ENCODE assay signal across 9 cellular contexts in genomic region chr9:77018058-77019009, GRCh38. TPM values are rescaled to one million over a fixed set of nuclear protein-coding genes. Genes with fewer than 3 reads are reported as not detected.
DNase-seq lines count a peak whose midpoint lies in the region; FAIRE-seq and TF ChIP-seq lines count a peak whose summit lies in the region.
"Had no signal": no experiment of that assay in that cellular context is flagged by ENCODE, and none has a peak within 500 bp of the region (broad histone marks: within the 10 kb centered on the region; RNA-seq: fewer than 3 reads in every experiment).

No MANE protein-coding gene starts in this region.

- peak; percentile 62 for DNase-seq in D341Med (ENCODE audit: low spot score)
- peak; percentile 25 for DNase-seq in HTR-8/SVneo (ENCODE audit: insufficient read length, low spot score)
- no peak for DNase-seq in breast epithelium (ENCODE audit: low spot score in 2 of 2)
- peak; percentile 54 for DNase-seq in neuronal stem cell (ENCODE audit: low spot score)
- no peak for DNase-seq in PC-9
- DNase-seq in NCI-H1694 treated with DMSO at 0.1 percent for 48 hours (lab: John Stamatoyannopoulos, UW), result no peak
- no peak for DNase-seq in occipital lobe (lab: John Stamatoyannopoulos, UW)
- DNase-seq: NCI-H2029 treated with DMSO at 0.1 percent for 48 hours had no signal

- H3K9me3 ChIP-seq in breast epithelium (no peaks in the 10 kb centered on the region), neuronal stem cell (replicated peaks in 1 of 2; ENCODE audit: control insufficient read depth in 2 of 2, insufficient read depth in 1 of 2, low read depth in 1 of 2, low read length in 2 of 2) (no peaks in the 10 kb centered on the region), PC-9 (ENCODE audit: insufficient read depth, low read depth) (no peaks in the 10 kb centered on the region)

- no peaks in the 10 kb centered on the region for H3K9me2 ChIP-seq in PC-9 (ENCODE audit: insufficient read depth)

- no peak overlapping the region for H2BK15ac ChIP-seq in neuronal stem cell (ENCODE audit: low read length)

- H4K20me1 ChIP-seq in PC-9 (ENCODE audit: insufficient read depth), result no peaks in the 10 kb centered on the region

- H2BK12ac ChIP-seq in neuronal stem cell (ENCODE audit: low read length), result no peak overlapping the region

- peak overlapping the region; percentile 1 for H3K9ac ChIP-seq in neuronal stem cell (ENCODE audit: low read depth, low read length, poor library complexity)

- peak overlapping the region; percentile 73 for H3K4me2 ChIP-seq in neuronal stem cell (ENCODE audit: insufficient read depth, low read length, poor library complexity, severe bottlenecking)
- H3K4me2 ChIP-seq in PC-9, result no peak overlapping the region

- CTCF ChIA-PET in PC-9 (lab: Charles Lee), result no interaction called here

- H3K4me3 ChIP-seq in breast epithelium, result peak overlapping the region; percentile 1 to 52 (median 20)
- peak overlapping the region; percentile 9 to 31 for H3K4me3 ChIP-seq in neuronal stem cell (ENCODE audit: low read length in 2 of 2)
- H3K4me3 ChIP-seq in PC-9, result no peak overlapping the region

- FAIRE-seq in HTR-8/SVneo (lab: Jason Lieb, UNC), result no peak

- no peak for TF ChIP-seq CTCF in breast epithelium (IDR thresholded peaks at IDR 0.05)
- no peak for TF ChIP-seq CTCF in PC-9 (conservative IDR thresholded peaks at IDR 0.05)

- no peak overlapping the region for H4K91ac ChIP-seq in neuronal stem cell (ENCODE audit: low read depth, low read length, poor library complexity)

- no peak overlapping the region for H3K23ac ChIP-seq in neuronal stem cell (ENCODE audit: low read depth, low read length, poor library complexity)

- no peak overlapping the region for H2BK5ac ChIP-seq in neuronal stem cell (ENCODE audit: low read length)

- intact Hi-C loops in breast epithelium (cut with DNase I; ENCODE audit: low total_unique reads), result no loop called here
- intact Hi-C loops in PC-9 (cut with micrococcal nuclease; ENCODE audit: unreplicated experiment), result no loop called here

- no peak overlapping the region for H2BK120ac ChIP-seq in neuronal stem cell (ENCODE audit: low read depth, low read length)

- BruUV-seq in PC-9 (replicated peaks; lab: Mats Ljungman, UMichigan), result no TSS peak

- H3K27ac ChIP-seq in breast epithelium (no peak overlapping the region), neuronal stem cell (replicated peaks; ENCODE audit: low read length) (no peak overlapping the region), PC-9 (no peak overlapping the region)

- H3K36me3 ChIP-seq in breast epithelium, result no peaks in the 10 kb centered on the region
- H3K36me3 ChIP-seq in neuronal stem cell (replicated peaks in 1 of 2; ENCODE audit: control insufficient read depth in 2 of 2, insufficient read depth in 2 of 2, low read length in 2 of 2), result no peaks in the 10 kb centered on the region
- H3K36me3 ChIP-seq in PC-9 (ENCODE audit: low read depth), result no peaks in the 10 kb centered on the region

- POLR2A ChIA-PET in PC-9 (lab: Charles Lee; ENCODE audit: unreplicated experiment), result no interaction called here

- H3K27me3 ChIP-seq in breast epithelium, result peaks cover 12 to 100% of the 10 kb centered on the region in 2 donors
- H3K27me3 ChIP-seq in neuronal stem cell (ENCODE audit: control insufficient read depth in 3 of 3, insufficient read depth in 3 of 3, low read depth in 1 of 3, low read length in 3 of 3), result peaks cover 74 to 99% (median 99%) of the 10 kb centered on the region in 3 experiments
- peaks cover 13% of the 10 kb centered on the region; the same call in 1 of the 2 replicates for H3K27me3 ChIP-seq in PC-9 (ENCODE audit: insufficient read depth, low read depth)

- no peak for TF ChIP-seq POLR2A in breast epithelium (IDR thresholded peaks at IDR 0.05)

- no peaks in the 10 kb centered on the region for H3F3A ChIP-seq in PC-9 (ENCODE audit: insufficient read depth, low read depth)

- WGBS in neuronal stem cell (ENCODE audit: extremely low coverage in 2 of 2, insufficient read length in 2 of 2, insufficient replicate concordance in 1 of 2), 2 donors, result no CpG with 5 or more reads among the region's 71 CpGs

- H4K8ac ChIP-seq in neuronal stem cell (ENCODE audit: low read depth, low read length), result no peak overlapping the region

- H2AK5ac ChIP-seq in neuronal stem cell (ENCODE audit: low read depth, low read length), result no peak overlapping the region

- H3K79me2 ChIP-seq in PC-9 (ENCODE audit: low read depth), result no peaks in the 10 kb centered on the region

- no peak overlapping the region for H3K4ac ChIP-seq in neuronal stem cell (ENCODE audit: low read length)

- peak overlapping the region; percentile 53 for H3K18ac ChIP-seq in neuronal stem cell (ENCODE audit: low read length)

- H3K14ac ChIP-seq in neuronal stem cell (ENCODE audit: low read length), result no peak overlapping the region

- H3K79me1 ChIP-seq in neuronal stem cell (ENCODE audit: low read depth, low read length), result peaks cover 1% of the 10 kb centered on the region

- H2AFZ ChIP-seq in neuronal stem cell (ENCODE audit: low read length) (peak overlapping the region; percentile 95), PC-9 (no peak overlapping the region)

- H3K4me1 ChIP-seq in breast epithelium, result peaks cover 0 to 10% of the 10 kb centered on the region in 2 donors
- peaks cover 8 to 11% of the 10 kb centered on the region in 2 donors for H3K4me1 ChIP-seq in neuronal stem cell (ENCODE audit: control insufficient read depth in 2 of 2, insufficient read depth in 1 of 2, low read depth in 1 of 2, low read length in 2 of 2)
- H3K4me1 ChIP-seq in PC-9 (replicated peaks; ENCODE audit: insufficient read depth), result no peaks in the 10 kb centered on the region

RNA-seq across cellular contexts. Expression of gene FOXB2, which starts 1.1 kb away (rescaled TPM):
- not detected for total RNA-seq in breast epithelium
- polyA plus RNA-seq in neuronal stem cell (2013, experiment 1 of 2), result not detected
- polyA plus RNA-seq in neuronal stem cell (2013, experiment 2 of 2), result not detected
- total RNA-seq in PC-9 (2021), result not detected in 2 replicates
- not detected for total RNA-seq in occipital lobe
- total RNA-seq: activated CD8-positive, alpha-beta memory T cell treated with anti-CD3 and anti-CD28 coated beads for 36 hours had no signal

Comparison
In these comparisons a context has a peak if more than half of its experiments do, and no peak if none do; other contexts are left out.
1. DNase-seq: peak in D341Med (single experiment), HTR-8/SVneo (single experiment) and neuronal stem cell (single experiment); none in breast epithelium (0 of 2), PC-9 (0 of 2), NCI-H1694 treated with DMSO at 0.1 percent for 48 hours (single experiment) and occipital lobe (single experiment).